27 cellular contexts compared by ENCODE assay signal in the genomic region with DNA sequence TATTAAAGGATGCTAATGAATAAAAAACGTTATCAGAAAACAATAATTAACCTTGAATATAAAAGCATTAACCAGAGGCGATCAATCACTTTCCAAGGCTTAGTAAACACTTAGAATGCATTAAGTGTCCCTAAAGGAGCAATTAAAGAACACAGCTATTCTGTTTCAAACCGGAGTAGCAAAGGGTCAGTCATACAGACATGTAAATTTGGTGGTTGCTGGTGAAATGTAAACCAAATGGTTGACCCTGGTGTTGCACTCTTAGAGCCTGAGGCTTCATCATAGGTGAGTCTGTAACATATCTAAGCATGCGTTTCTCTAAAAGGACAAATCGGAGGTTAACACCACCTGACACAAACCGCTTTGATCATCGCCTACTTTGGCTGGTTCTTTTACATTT.
"Had no signal": no experiment of that assay in that cellular context is flagged by ENCODE, and none has a peak within 500 bp of the region (broad histone marks: within the 10 kb centered on the region; RNA-seq: fewer than 3 reads in every experiment).

No MANE protein-coding gene starts in this region.

- H3K4me3 ChIP-seq: ascending aorta, breast epithelium, cardiac muscle cell, colonic mucosa had no signal

- H3K9me3 ChIP-seq: ascending aorta, breast epithelium, colonic mucosa had no signal

- H3K36me3 ChIP-seq: ascending aorta, breast epithelium, cardiac muscle cell, colonic mucosa, WERI-Rb-1 had no signal

- H3K4me1 ChIP-seq: ascending aorta, breast epithelium, colonic mucosa had no signal

- DNase-seq: activated B cell treated with CpG ODN at 0.5 μM for 24 hours; activated CD4-positive, alpha-beta memory T cell treated with anti-CD3 and anti-CD28 coated beads, Interleukin-2, amount 10 ng/mL, durations not matched to agents 7 days and 5 days; activated CD4-positive, alpha-beta T cell treated with anti-CD3 and anti-CD28 coated beads for 36 hours; activated CD4-positive, alpha-beta T cell treated with anti-CD3 and anti-CD28 coated beads, Interleukin-2, amount 10 ng/mL, durations not matched to agents 7 days and 5 days; activated CD4-positive, alpha-beta T cell treated with anti-CD3 and anti-CD28 coated beads, Interleukin-2, amount 50 U/mL, for 4 hours; activated CD4-positive, CD25-positive, alpha-beta regulatory T cell treated with anti-CD3 and anti-CD28 coated beads, Interleukin-2, amount 50 U/mL, for 72 hours; activated CD8-positive, alpha-beta memory T cell treated with anti-CD3 and anti-CD28 coated beads, Interleukin-2, amount 50 U/mL, for 48 hours; activated gamma-delta T cell; activated naive CD4-positive, alpha-beta T cell; activated naive CD4-positive, alpha-beta T cell treated with anti-CD3 and anti-CD28 coated beads, Interleukin-2, amount 10 ng/mL, durations not matched to agents 7 days and 5 days; activated naive CD8-positive, alpha-beta T cell treated with anti-CD3 and anti-CD28 coated beads, Interleukin-2, amount 10 ng/mL, durations not matched to agents 7 days and 5 days; activated T-cell treated with anti-CD3 and anti-CD28 coated beads for 4 hours; activated T-cell treated with anti-CD3 and anti-CD28 coated beads, Interleukin-2, amount 50 U/mL, for 24 hours; activated T-cell treated with anti-CD3 and anti-CD28 coated beads, Interleukin-2, amount 50 U/mL, for 72 hours; central memory CD4-positive, alpha-beta T cell; cerebellar nuclear complex; colonic mucosa; effector CD8-positive, alpha-beta T cell; foreskin fibroblast; head of caudate nucleus; hippocampal formation; T1000; WERI-Rb-1 had no signal

- H3K27ac ChIP-seq: ascending aorta, breast epithelium, cardiac muscle cell, colonic mucosa, epithelial cell of prostate, WERI-Rb-1 had no signal

- H3K27me3 ChIP-seq: ascending aorta, breast epithelium, cardiac muscle cell, colonic mucosa had no signal
